Comparison of ENCODE assay signal across 18 cellular contexts in the genomic region with DNA sequence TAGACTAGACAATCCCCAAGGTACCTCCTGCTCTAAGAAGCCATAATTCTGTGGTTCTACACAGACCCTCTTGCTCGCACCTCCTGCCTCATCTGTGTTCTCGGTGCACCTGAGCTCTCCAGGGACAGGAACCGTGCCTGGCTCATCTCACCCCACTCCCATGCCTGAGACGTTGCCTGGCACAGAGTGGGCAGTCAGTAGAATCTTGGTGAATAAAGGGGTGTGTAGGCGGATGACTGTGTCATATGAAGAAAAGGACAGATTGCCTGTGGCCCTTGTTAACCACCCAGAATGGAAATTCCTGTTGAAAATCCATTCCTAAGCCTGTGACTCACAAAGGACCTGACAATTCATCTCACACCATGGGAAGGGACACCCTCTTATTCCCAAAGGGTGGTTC.
DNase-seq lines count a peak whose midpoint lies in the region; ATAC-seq, FAIRE-seq and TF ChIP-seq lines count a peak whose summit lies in the region.
"Had no signal": no experiment of that assay in that cellular context is flagged by ENCODE, and none has a peak within 500 bp of the region (broad histone marks: within the 10 kb centered on the region; RNA-seq: fewer than 3 reads in every experiment).

No MANE protein-coding gene starts in this region.

- H3K79me1 ChIP-seq in H1 (ENCODE audit: low read depth, low read length): no peaks in the 10 kb centered on the region

- no peak overlapping the region for H3K4me2 ChIP-seq in H1 (ENCODE audit: insufficient read depth in 1 of 2, low read depth in 2 of 2, low read length in 2 of 2)

- peaks cover 14% of the 10 kb centered on the region for H3K4me1 Mint-ChIP-seq in endodermal cell

- H3K9ac ChIP-seq in H1 (replicated peaks in 1 of 4; ENCODE audit: extremely low read depth in 1 of 4, low read depth in 3 of 4, low read length in 3 of 4) (no peak overlapping the region), endodermal cell (ENCODE audit: extremely low read depth, low read length, poor library complexity, severe bottlenecking) (no peak overlapping the region)

- no peak overlapping the region for H4K5ac ChIP-seq in H1 (ENCODE audit: insufficient read length, low read depth, low read length)

- H3K79me2 ChIP-seq in H1 (ENCODE audit: control insufficient read depth in 1 of 2, insufficient read depth in 2 of 2, low read length in 2 of 2): no peaks in the 10 kb centered on the region

- H2BK5ac ChIP-seq in H1 (ENCODE audit: low read depth, low read length): no peak overlapping the region

- DNase-seq in activated naive CD4-positive, alpha-beta T cell treated with anti-CD3 and anti-CD28 coated beads, Interleukin-2, amount 50 U/mL, for 72 hours (ENCODE audit: low spot score in 2 of 2): peak in 1 of 2 donors; percentile 21
- no peak for DNase-seq in activated naive CD4-positive, alpha-beta T cell (lab: John Stamatoyannopoulos, UW)
- peak; percentile 40 for DNase-seq in SW480 (ENCODE audit: low spot score)
- DNase-seq in H1 (ENCODE audit: low read depth in 1 of 2, low spot score in 2 of 2): no peak
- peak; percentile 5 for DNase-seq in spleen
- DNase-seq in endodermal cell: no peak
- DNase-seq in ovary: no peak
- no peak for DNase-seq in stimulated activated CD4-positive, alpha-beta T cell treated with anti-CD3 and anti-CD28 coated beads, Interleukin-4, amount 100 ng/mL, for 24 hours
- DNase-seq: AML-193, HCEC 1CT, NCI-H1436 treated with DMSO at 0.1 percent for 48 hours, NCI-H2107, NCI-H226, NCI-H69 had no signal

- H2BK15ac ChIP-seq in H1 (ENCODE audit: low read length): no peak overlapping the region

- no peak overlapping the region for H3K23ac ChIP-seq in H1 (ENCODE audit: insufficient read length)

- no peaks in the 10 kb centered on the region for H4K20me1 ChIP-seq in H1 (replicated peaks in 1 of 2; ENCODE audit: control insufficient read depth in 1 of 2, insufficient read depth in 2 of 2, low read length in 2 of 2)

- FAIRE-seq in H1 (lab: Jason Lieb, UNC): no peak
- FAIRE-seq: G401.6, GM12892 had no signal

- H2AFZ ChIP-seq in H1 (ENCODE audit: low read length): no peak overlapping the region

- WGBS in H1 (ENCODE audit: extremely low coverage in 1 of 2, insufficient coverage in 1 of 2, insufficient read length in 1 of 2, insufficient replicate concordance in 2 of 2, low coverage in 1 of 2, low lambda C conversion rate in 2 of 2, missing lambda C conversion rate in 1 of 2), 2 experiments: 82% methylated on average over 5 of the region's 5 CpGs; no CpG with 5 or more reads in 1 of the 2 experiments
- 81 to 92% (median 87%) methylated on average over 5 of the region's 5 CpGs for WGBS in spleen, 5 donors
- WGBS in endodermal cell (ENCODE audit: insufficient coverage in 1 of 2, insufficient read length in 1 of 2), 2 experiments: 88 to 100% methylated on average over 2 to 5 of the region's 5 CpGs
- 90 to 97% (median 94%) methylated on average over 5 of the region's 5 CpGs for WGBS in ovary, 3 donors

- no peak overlapping the region for H2BK20ac ChIP-seq in H1 (ENCODE audit: low read length)

- no peak for TF ChIP-seq CTCF in H1 (IDR thresholded peaks at IDR 0.05; ENCODE audit: control extremely low read depth in 1 of 3, insufficient read depth in 1 of 3, low read depth in 1 of 3, low read length in 3 of 3)
- no peak for TF ChIP-seq CTCF in spleen (IDR thresholded peaks at IDR 0.05 in 8 of 11, conservative IDR thresholded peaks at IDR 0.05 in 3 of 11)
- TF ChIP-seq CTCF in endodermal cell (conservative IDR thresholded peaks at IDR 0.05): no peak
- no peak for TF ChIP-seq CTCF in ovary (IDR thresholded peaks at IDR 0.05)

- intact Hi-C loops in spleen (cut with DNase I; ENCODE audit: low total_unique reads): no loop called here
- intact Hi-C loops in ovary (cut with DNase I): no loop called here

- H3K14ac ChIP-seq in H1 (ENCODE audit: insufficient read length): no peak overlapping the region

- H3K9me3 ChIP-seq in H1 (ENCODE audit: insufficient read depth in 2 of 2, low read depth in 1 of 2, low read length in 1 of 2) (0 out of 4 replicates have a peak, but pooled peaks cover 0 to 3% of the 10 kb centered on the region in 2 experiments), spleen (peaks cover 0 to 7% (median 2%) of the 10 kb centered on the region in 8 donors), endodermal cell (ENCODE audit: control insufficient read depth, low read length) (peaks cover 4% of the 10 kb centered on the region), ovary (no peaks in the 10 kb centered on the region)

- peaks cover 0 to 12% of the 10 kb centered on the region in 2 donors for H3K36me3 Mint-ChIP-seq in activated naive CD4-positive, alpha-beta T cell treated with anti-CD3 and anti-CD28 coated beads, Interleukin-2, amount 50 U/mL, for 72 hours
- no peaks in the 10 kb centered on the region for H3K36me3 Mint-ChIP-seq in endodermal cell (ENCODE audit: low read depth)

- POLR2A ChIA-PET in H1 (lab: Charles Lee; ENCODE audit: partially characterized antibody): no interaction called here

- no peak overlapping the region for H3K4me3 Mint-ChIP-seq in endodermal cell

- TF ChIP-seq EP300 in H1 (IDR thresholded peaks at IDR 0.05; ENCODE audit: borderline replicate concordance in 1 of 2, low read depth in 2 of 2, low read length in 2 of 2): no peak
- no peak for TF ChIP-seq EP300 in ovary (IDR thresholded peaks at IDR 0.05)

- H3K9me3 Mint-ChIP-seq in activated naive CD4-positive, alpha-beta T cell treated with anti-CD3 and anti-CD28 coated beads, Interleukin-2, amount 50 U/mL, for 72 hours: peaks cover 0 to 14% of the 10 kb centered on the region in 2 donors
- H3K9me3 Mint-ChIP-seq in endodermal cell: peaks cover 5% of the 10 kb centered on the region

- 0 out of 2 replicates have a peak overlapping the region, but pooled peaks have one; percentile 14 for H2BK12ac ChIP-seq in H1 (ENCODE audit: low read depth, low read length)

- no peak overlapping the region for H3K56ac ChIP-seq in H1 (replicated peaks; ENCODE audit: insufficient read length, low read depth, low read length)

- no peak overlapping the region for H2BK120ac ChIP-seq in H1 (replicated peaks; ENCODE audit: low read depth, low read length)

- ATAC-seq in activated naive CD4-positive, alpha-beta T cell treated with anti-CD3 and anti-CD28 coated beads, Interleukin-2, amount 50 U/mL, for 72 hours: peak; percentile 24 to 66
- ATAC-seq: K562 had no signal

- no peak for TF ChIP-seq RAD21 in H1 (IDR thresholded peaks at IDR 0.05 in 1 of 2, conservative IDR thresholded peaks at IDR 0.05 in 1 of 2; ENCODE audit: low read depth in 2 of 2, low read length in 2 of 2)

- no peaks in the 10 kb centered on the region for H3K27me3 ChIP-seq in H1 (replicated peaks in 1 of 4; ENCODE audit: control insufficient read depth in 3 of 4, extremely low read depth in 1 of 4, insufficient read depth in 3 of 4, low read length in 3 of 4)
- H3K27me3 ChIP-seq in spleen (replicated peaks in 1 of 7): no peaks in the 10 kb centered on the region
- H3K27me3 ChIP-seq in endodermal cell (ENCODE audit: control insufficient read depth, insufficient read depth, low read length, poor library complexity, severe bottlenecking): no peaks in the 10 kb centered on the region
- H3K27me3 ChIP-seq in ovary: no peaks in the 10 kb centered on the region

- CTCF ChIA-PET in H1 (lab: Charles Lee; ENCODE audit: partially characterized antibody): interaction anchor here (1.9 to 9.6 kb wide), 3 partner anchors 17 to 101 kb away, joined by 9 to 56 read pairs (median 39); no protein-coding TSS in a partner anchor

- H3K27ac ChIP-seq in H1 (ENCODE audit: low read depth, low read length): no peak overlapping the region
- no peak overlapping the region for H3K27ac ChIP-seq in spleen
- no peak overlapping the region for H3K27ac ChIP-seq in endodermal cell (ENCODE audit: low read depth, low read length)
- H3K27ac ChIP-seq in ovary: no peak overlapping the region
- H3K27ac ChIP-seq: HL-60 had no signal

- H3K4me1 ChIP-seq in H1 (replicated peaks in 1 of 4; ENCODE audit: control insufficient read depth in 3 of 4, insufficient read depth in 4 of 4, low read length in 3 of 4) (peaks cover 0 to 9% (median 4%) of the 10 kb centered on the region in 4 experiments; a peak in 6 of 7 replicates), spleen (no peaks in the 10 kb centered on the region), endodermal cell (ENCODE audit: control insufficient read depth, insufficient read depth, low read length) (no peaks in the 10 kb centered on the region), ovary (ENCODE audit: insufficient read depth) (no peaks in the 10 kb centered on the region)

- TF ChIP-seq POLR2A in H1 (IDR thresholded peaks at IDR 0.05; ENCODE audit: control extremely low read depth in 1 of 2, low read depth in 2 of 2, low read length in 2 of 2) (no peak), spleen (IDR thresholded peaks at IDR 0.05) (no peak), ovary (IDR thresholded peaks at IDR 0.05) (no peak)

- no peak overlapping the region for H3K4ac ChIP-seq in H1 (replicated peaks; ENCODE audit: insufficient read length, low read depth, low read length)

- no peaks in the 10 kb centered on the region for H3K23me2 ChIP-seq in H1 (ENCODE audit: low read depth, low read length)

- no peak overlapping the region for H4K8ac ChIP-seq in H1 (ENCODE audit: extremely low read depth, insufficient read depth, low read length)

- no peak overlapping the region for H3K18ac ChIP-seq in H1 (ENCODE audit: extremely low read depth, low read length)

- H3K27me3 Mint-ChIP-seq in endodermal cell (ENCODE audit: insufficient read depth): no peaks in the 10 kb centered on the region

- H3K4me3 ChIP-seq in H1 (ENCODE audit: extremely low read depth in 1 of 4, insufficient read depth in 2 of 4, low read depth in 3 of 4, low read length in 4 of 4) (no peak overlapping the region), spleen (no peak overlapping the region), endodermal cell (ENCODE audit: low read length) (no peak overlapping the region), ovary (no peak overlapping the region)
- H3K4me3 ChIP-seq: K562 had no signal

- H4K91ac ChIP-seq in H1 (replicated peaks; ENCODE audit: insufficient read length, low read length): no peak overlapping the region

- H3K27ac Mint-ChIP-seq in activated naive CD4-positive, alpha-beta T cell treated with anti-CD3 and anti-CD28 coated beads, Interleukin-2, amount 50 U/mL, for 72 hours: no peak overlapping the region
- no peak overlapping the region for H3K27ac Mint-ChIP-seq in endodermal cell

- H3K36me3 ChIP-seq in H1 (ENCODE audit: control insufficient read depth in 2 of 4, insufficient read depth in 4 of 4, low read length in 3 of 4): no peaks in the 10 kb centered on the region
- no peaks in the 10 kb centered on the region for H3K36me3 ChIP-seq in spleen
- no peaks in the 10 kb centered on the region for H3K36me3 ChIP-seq in endodermal cell (ENCODE audit: control insufficient read depth, insufficient read depth, low read length)
- no peaks in the 10 kb centered on the region for H3K36me3 ChIP-seq in ovary

- H2AK5ac ChIP-seq in H1 (ENCODE audit: low read depth, low read length): no peak overlapping the region

TF ChIP-seq in H1, 55 proteins besides CTCF, POLR2A, EP300 and RAD21 (continues in another document):
- TF ChIP-seq CREB1 (IDR thresholded peaks at IDR 0.05) (no peak), CTBP2 (IDR thresholded peaks at IDR 0.05; ENCODE audit: borderline replicate concordance, insufficient read depth, insufficient read length, low read length) (no peak), SP2 (IDR thresholded peaks at IDR 0.05; ENCODE audit: low read length) (no peak), KDM5A (IDR thresholded peaks at IDR 0.05; ENCODE audit: low read length) (no peak)

Comparison
In these comparisons a context has a peak if more than half of its experiments do, and no peak if none do; other contexts are left out.
1. DNase-seq: peak in SW480 (single experiment) and spleen (single experiment); none in activated naive CD4-positive, alpha-beta T cell (0 of 4), H1 (0 of 2), endodermal cell (single experiment), ovary (0 of 5) and stimulated activated CD4-positive, alpha-beta T cell treated with anti-CD3 and anti-CD28 coated beads, Interleukin-4, amount 100 ng/mL, for 24 hours (single experiment).